15 cellular contexts compared by ENCODE assay signal in genomic region chrY:13149148-13149547, GRCh38.
DNase-seq lines count a peak whose midpoint lies in the region; ATAC-seq lines count a peak whose summit lies in the region.
"Had no signal": no experiment of that assay in that cellular context is flagged by ENCODE, and none has a peak within 500 bp of the region (broad histone marks: within the 10 kb centered on the region; RNA-seq: fewer than 3 reads in every experiment).

No MANE protein-coding gene starts in this region.

- H3K27ac ChIP-seq in mesenchymal stem cell (ENCODE audit: low read length, poor library complexity, severe bottlenecking) = no peak overlapping the region
- H3K27ac ChIP-seq: body of pancreas had no signal

- peak overlapping the region; percentile 57 for H3K27ac Mint-ChIP-seq in T-helper 1 cell treated with Interleukin-12 subunit alpha and Interleukin-12 subunit beta and Interleukin-4 antibody, amounts not matched to agents 30 μg/mL and 1 μg/mL, for 36 hours
- H3K27ac Mint-ChIP-seq in activated CD8-positive, alpha-beta T cell treated with anti-CD3 and anti-CD28 coated beads, Interleukin-2, amount 10 ng/mL, durations not matched to agents 7 days and 5 days = peak overlapping the region; percentile 71
- H3K27ac Mint-ChIP-seq: endodermal cell had no signal

- POLR2A ChIA-PET in activated CD8-positive, alpha-beta T cell treated with anti-CD3 and anti-CD28 coated beads, Interleukin-2, amount 10 ng/mL, durations not matched to agents 7 days and 5 days (lab: Charles Lee) = no interaction called here

- H3K27me3 Mint-ChIP-seq in T-helper 1 cell treated with Interleukin-12 subunit alpha and Interleukin-12 subunit beta and Interleukin-4 antibody, amounts not matched to agents 30 μg/mL and 1 μg/mL, for 36 hours (ENCODE audit: low read depth) = peaks cover 6% of the 10 kb centered on the region
- peaks cover 5% of the 10 kb centered on the region for H3K27me3 Mint-ChIP-seq in activated CD8-positive, alpha-beta T cell treated with anti-CD3 and anti-CD28 coated beads, Interleukin-2, amount 10 ng/mL, durations not matched to agents 7 days and 5 days (ENCODE audit: low read depth)

- H3K23ac ChIP-seq in mesenchymal stem cell (ENCODE audit: low read length in 2 of 2) = no peak overlapping the region

- no peaks in the 10 kb centered on the region for H3K9me3 Mint-ChIP-seq in T-helper 1 cell treated with Interleukin-12 subunit alpha and Interleukin-12 subunit beta and Interleukin-4 antibody, amounts not matched to agents 30 μg/mL and 1 μg/mL, for 36 hours
- H3K9me3 Mint-ChIP-seq in activated CD8-positive, alpha-beta T cell treated with anti-CD3 and anti-CD28 coated beads, Interleukin-2, amount 10 ng/mL, durations not matched to agents 7 days and 5 days (ENCODE audit: insufficient read depth) = no peaks in the 10 kb centered on the region
- H3K9me3 Mint-ChIP-seq: endodermal cell had no signal

- H2BK120ac ChIP-seq in mesenchymal stem cell (ENCODE audit: low read depth, low read length) = no peak overlapping the region

- no peaks in the 10 kb centered on the region for H3K36me3 Mint-ChIP-seq in T-helper 1 cell treated with Interleukin-12 subunit alpha and Interleukin-12 subunit beta and Interleukin-4 antibody, amounts not matched to agents 30 μg/mL and 1 μg/mL, for 36 hours (ENCODE audit: low read depth)
- no peaks in the 10 kb centered on the region for H3K36me3 Mint-ChIP-seq in activated CD8-positive, alpha-beta T cell treated with anti-CD3 and anti-CD28 coated beads, Interleukin-2, amount 10 ng/mL, durations not matched to agents 7 days and 5 days (ENCODE audit: low read depth)

- no peak overlapping the region for H2BK15ac ChIP-seq in mesenchymal stem cell (ENCODE audit: low read depth, poor library complexity, severe bottlenecking)

- peak; percentile 40 for ATAC-seq in GM18498 (IDR thresholded peaks at IDR 0.05; ENCODE audit: unreplicated experiment)
- ATAC-seq in activated CD8-positive, alpha-beta T cell treated with anti-CD3 and anti-CD28 coated beads, Interleukin-2, amount 10 ng/mL, durations not matched to agents 7 days and 5 days = peak; percentile 51
- ATAC-seq in GM18909 (IDR thresholded peaks at IDR 0.05; ENCODE audit: poor library complexity, unreplicated experiment) = no peak
- ATAC-seq: body of pancreas, Panc1 had no signal

- no peak overlapping the region for H3K18ac ChIP-seq in mesenchymal stem cell (ENCODE audit: low read depth in 1 of 2, low read length in 2 of 2)

- no peak overlapping the region for H3K4ac ChIP-seq in mesenchymal stem cell (ENCODE audit: low read depth in 1 of 2, low read length in 2 of 2)

- DNase-seq in T-helper 1 cell (no peak), mesenchymal stem cell (peak; percentile 0), NCI-H146 treated with DMSO at 0.1 percent for 48 hours (lab: John Stamatoyannopoulos, UW; ENCODE audit: unreplicated experiment) (no peak), mucosa of gallbladder (ENCODE audit: low spot score) (no peak)
- DNase-seq in activated CD8-positive, alpha-beta T cell treated with anti-CD3 and anti-CD28 coated beads, Interleukin-2, amount 10 ng/mL, durations not matched to agents 7 days and 5 days = no peak
- DNase-seq: activated T-cell treated with anti-CD3 and anti-CD28 coated beads for 4 hours, body of pancreas, DMS153, endodermal cell, NCI-H345, T1000 had no signal

- H2BK12ac ChIP-seq in mesenchymal stem cell (ENCODE audit: low read length in 2 of 2) = no peak overlapping the region

- no peak overlapping the region for H2AFZ ChIP-seq in mesenchymal stem cell (ENCODE audit: low read depth, low read length)

- H3K4me1 Mint-ChIP-seq in T-helper 1 cell treated with Interleukin-12 subunit alpha and Interleukin-12 subunit beta and Interleukin-4 antibody, amounts not matched to agents 30 μg/mL and 1 μg/mL, for 36 hours (ENCODE audit: low read depth) = peaks cover 4% of the 10 kb centered on the region
- H3K4me1 Mint-ChIP-seq in activated CD8-positive, alpha-beta T cell treated with anti-CD3 and anti-CD28 coated beads, Interleukin-2, amount 10 ng/mL, durations not matched to agents 7 days and 5 days (ENCODE audit: low read depth) = peaks cover 7% of the 10 kb centered on the region
- H3K4me1 Mint-ChIP-seq: endodermal cell had no signal

- H3K9ac ChIP-seq in mesenchymal stem cell (ENCODE audit: low read length) = no peak overlapping the region

- H4K91ac ChIP-seq in mesenchymal stem cell (ENCODE audit: low read length) = no peak overlapping the region

- H2AK5ac ChIP-seq in mesenchymal stem cell (ENCODE audit: low read length, severe bottlenecking) = no peak overlapping the region

- no peaks in the 10 kb centered on the region for H3K27me3 ChIP-seq in mesenchymal stem cell (ENCODE audit: control insufficient read depth in 1 of 2, insufficient read depth in 1 of 2, low read length in 2 of 2)
- H3K27me3 ChIP-seq: body of pancreas had no signal

- no peak overlapping the region for H3K4me2 ChIP-seq in mesenchymal stem cell (ENCODE audit: low read length, poor library complexity, severe bottlenecking)

- H2BK5ac ChIP-seq in mesenchymal stem cell (ENCODE audit: low read depth, low read length, poor library complexity, severe bottlenecking) = no peak overlapping the region

- no peaks in the 10 kb centered on the region for H3K9me3 ChIP-seq in mesenchymal stem cell (ENCODE audit: control insufficient read depth, low read length)
- H3K9me3 ChIP-seq: body of pancreas had no signal

- CTCF ChIA-PET in activated CD8-positive, alpha-beta T cell treated with anti-CD3 and anti-CD28 coated beads, Interleukin-2, amount 10 ng/mL, durations not matched to agents 7 days and 5 days (lab: Charles Lee) = no interaction called here

- H3K4me3 ChIP-seq in mesenchymal stem cell (ENCODE audit: insufficient read depth in 1 of 2, low read depth in 1 of 2, low read length in 2 of 2) = no peak overlapping the region
- H3K4me3 ChIP-seq: body of pancreas had no signal

- no peaks in the 10 kb centered on the region for H3K79me1 ChIP-seq in mesenchymal stem cell (replicated peaks; ENCODE audit: low read length, poor library complexity, severe bottlenecking)

- no peaks in the 10 kb centered on the region for H3K36me3 ChIP-seq in mesenchymal stem cell (ENCODE audit: control insufficient read depth in 1 of 2, insufficient read depth in 2 of 2, low read depth in 1 of 2, low read length in 2 of 2)

- no peaks in the 10 kb centered on the region for H3K4me1 ChIP-seq in mesenchymal stem cell (ENCODE audit: control insufficient read depth, insufficient read depth, low read depth, low read length)
- H3K4me1 ChIP-seq: body of pancreas had no signal

- H3K14ac ChIP-seq in mesenchymal stem cell (ENCODE audit: low read length in 2 of 2) = no peak overlapping the region

- H4K8ac ChIP-seq in mesenchymal stem cell (ENCODE audit: low read length) = no peak overlapping the region

- peak overlapping the region; percentile 75 for H3K4me3 Mint-ChIP-seq in T-helper 1 cell treated with Interleukin-12 subunit alpha and Interleukin-12 subunit beta and Interleukin-4 antibody, amounts not matched to agents 30 μg/mL and 1 μg/mL, for 36 hours
- H3K4me3 Mint-ChIP-seq in activated CD8-positive, alpha-beta T cell treated with anti-CD3 and anti-CD28 coated beads, Interleukin-2, amount 10 ng/mL, durations not matched to agents 7 days and 5 days = peak overlapping the region; percentile 70
- H3K4me3 Mint-ChIP-seq: endodermal cell had no signal
